Comparison of ENCODE assay signal across 8 cellular contexts in genomic region chr20:13261460-13262301, GRCh38. TPM values are rescaled to one million over a fixed set of nuclear protein-coding genes. Genes with fewer than 3 reads are reported as not detected.
DNase-seq lines count a peak whose midpoint lies in the region; ATAC-seq and TF ChIP-seq lines count a peak whose summit lies in the region.

No MANE protein-coding gene starts in this region.

- H3K4me1 ChIP-seq in NT2/D1 (ENCODE audit: insufficient read depth, insufficient read length): no peaks in the 10 kb centered on the region
- no peaks in the 10 kb centered on the region for H3K4me1 ChIP-seq in foreskin keratinocyte
- no peaks in the 10 kb centered on the region for H3K4me1 ChIP-seq in prostate gland (replicated peaks)

- TF ChIP-seq CTCF in foreskin keratinocyte (conservative IDR thresholded peaks at IDR 0.05) (peak; percentile 77), retinal pigment epithelial cell (conservative IDR thresholded peaks at IDR 0.05; ENCODE audit: low read depth, low read length) (peak; percentile 95), prostate gland (IDR thresholded peaks at IDR 0.05) (peak in 2 of 4 experiments; percentile 37 to 44)

- H3K27me3 ChIP-seq in NT2/D1 (ENCODE audit: insufficient read depth, insufficient read length): no peaks in the 10 kb centered on the region
- no peaks in the 10 kb centered on the region for H3K27me3 ChIP-seq in foreskin keratinocyte
- H3K27me3 ChIP-seq in prostate gland (replicated peaks; ENCODE audit: insufficient read depth): no peaks in the 10 kb centered on the region

- H3K4me3 ChIP-seq in NT2/D1 (ENCODE audit: insufficient read length, low read depth): no peak overlapping the region
- H3K4me3 ChIP-seq in retinal pigment epithelial cell (ENCODE audit: low read length): no peak overlapping the region
- no peak overlapping the region for H3K4me3 ChIP-seq in prostate gland

- H3K27me3 Mint-ChIP-seq in activated T-cell treated with anti-CD3 and anti-CD28 coated beads, Interleukin-2, amount 50 U/mL, for 4 hours (ENCODE audit: low read depth): no peaks in the 10 kb centered on the region

- WGBS in prostate gland: 83% methylated on average over 8 of the region's 8 CpGs

- H3K4me1 Mint-ChIP-seq in activated T-cell treated with anti-CD3 and anti-CD28 coated beads, Interleukin-2, amount 50 U/mL, for 4 hours (ENCODE audit: low read depth): peaks cover 13% of the 10 kb centered on the region

- H3K4me3 Mint-ChIP-seq in activated T-cell treated with anti-CD3 and anti-CD28 coated beads, Interleukin-2, amount 50 U/mL, for 4 hours: no peak overlapping the region

- H3K27ac ChIP-seq in foreskin keratinocyte (no peak overlapping the region), prostate gland (no peak overlapping the region)

- TF ChIP-seq POLR2A in prostate gland (IDR thresholded peaks at IDR 0.05): no peak

- H3K9me3 ChIP-seq in NT2/D1 (ENCODE audit: insufficient read depth, low read length) (no peaks in the 10 kb centered on the region), prostate gland (no peaks in the 10 kb centered on the region)

- intact Hi-C loops in prostate gland (cut with DNase I): no loop called here

- ATAC-seq in GM18508 (IDR thresholded peaks at IDR 0.05; ENCODE audit: insufficient read depth, unreplicated experiment) (peak; percentile 42), HG03135 (IDR thresholded peaks at IDR 0.05; ENCODE audit: unreplicated experiment) (peak; percentile 64), foreskin keratinocyte (peak; percentile 90)
- ATAC-seq in activated T-cell treated with anti-CD3 and anti-CD28 coated beads, Interleukin-2, amount 50 U/mL, for 4 hours: peak; percentile 91 to 94

- no peak overlapping the region for H3K9ac ChIP-seq in NT2/D1 (ENCODE audit: insufficient read length, low read depth)

- no peaks in the 10 kb centered on the region for H3K36me3 ChIP-seq in NT2/D1 (ENCODE audit: insufficient read depth, insufficient read length, low read length)
- H3K36me3 ChIP-seq in prostate gland: no peaks in the 10 kb centered on the region

- DNase-seq in AG08396 (ENCODE audit: low spot score) (peak; percentile 58), NT2/D1 (ENCODE audit: low read depth, low spot score) (peak; percentile 20), foreskin keratinocyte (peak in 1 of 2 donors; percentile 25), retinal pigment epithelial cell (ENCODE audit: low read depth) (peak; percentile 11), prostate gland (ENCODE audit: low spot score) (no peak)
- DNase-seq in activated T-cell treated with anti-CD3 and anti-CD28 coated beads, Interleukin-2, amount 50 U/mL, for 4 hours: peak; percentile 69

- no peaks in the 10 kb centered on the region for H3K36me3 Mint-ChIP-seq in activated T-cell treated with anti-CD3 and anti-CD28 coated beads, Interleukin-2, amount 50 U/mL, for 4 hours (ENCODE audit: insufficient read depth)

- no peaks in the 10 kb centered on the region for H3K9me3 Mint-ChIP-seq in activated T-cell treated with anti-CD3 and anti-CD28 coated beads, Interleukin-2, amount 50 U/mL, for 4 hours

RNA-seq across cellular contexts. Expression of gene ISM1, which starts 40.6 kb away (rescaled TPM):
- total RNA-seq in activated T-cell treated with anti-CD3 and anti-CD28 coated beads, Interleukin-2, amount 50 U/mL, for 4 hours: 10 to 100 TPM in 1 of 3 donors, 1 to 10 TPM in 2; 3.5 to 11.5 (median 3.6) TPM
- total RNA-seq in foreskin keratinocyte (1.1 and 2.6 TPM in 2 replicates), prostate gland (1 to 10 TPM in 1 of 2 donors, under 1 TPM in 1; 0.45 to 2.2 TPM)
- polyA plus RNA-seq in foreskin keratinocyte: 0.68 and 1.8 TPM in 2 replicates

Comparison
In these comparisons a context has a peak if more than half of its experiments do, and no peak if none do; other contexts are left out.
1. ATAC-seq: peak in every context shown above with its lines; median percentile 92 in activated T-cell treated with anti-CD3 and anti-CD28 coated beads, Interleukin-2, amount 50 U/mL, for 4 hours; 90 in foreskin keratinocyte; 64 in HG03135; 42 in GM18508.